In the genomic region with DNA sequence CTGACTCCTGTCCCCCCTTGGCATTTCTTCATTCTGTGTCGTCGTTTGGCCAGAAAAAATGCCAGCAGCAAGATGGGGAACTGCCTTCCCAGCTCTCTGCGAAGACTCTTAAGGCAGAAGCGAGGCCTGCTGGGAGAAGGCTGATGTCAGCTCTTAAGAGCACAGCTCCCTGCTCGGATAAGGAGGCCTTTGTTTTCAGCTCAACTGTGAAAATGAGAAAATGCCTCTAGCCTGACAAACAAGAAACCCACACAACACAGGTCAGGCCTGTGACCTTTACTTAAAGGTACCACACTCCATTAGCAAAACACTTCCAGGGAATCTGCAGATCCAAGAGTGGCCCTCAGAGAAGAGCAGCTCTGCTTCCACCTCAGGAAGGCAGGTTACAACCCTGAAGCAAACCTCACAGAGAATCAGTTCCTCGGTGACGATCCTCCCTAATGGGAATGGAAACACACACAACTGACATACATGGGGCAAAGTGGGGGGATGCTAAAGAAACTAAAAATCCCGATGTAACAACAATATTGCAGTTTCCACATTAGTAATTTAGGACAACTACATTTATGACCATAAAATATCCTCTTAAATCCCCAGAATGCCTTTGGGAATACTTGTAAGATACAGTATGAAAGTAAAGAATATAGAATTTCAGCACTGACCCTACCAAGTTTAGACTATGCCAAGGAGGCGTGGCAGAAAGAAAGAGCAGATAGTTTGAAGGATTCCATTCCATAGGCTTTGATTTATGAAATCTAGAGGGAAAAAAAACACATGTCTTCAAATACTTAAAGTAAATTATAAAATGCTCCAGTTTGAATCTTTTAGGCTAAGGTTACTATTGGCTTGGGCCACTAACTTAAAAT, we compare ENCODE assay signal across 8 cellular contexts.
DNase-seq lines count a peak whose midpoint lies in the region; ATAC-seq and TF ChIP-seq lines count a peak whose summit lies in the region.

No MANE protein-coding gene starts in this region.

- peak; percentile 82 for DNase-seq in HuH-7 (ENCODE audit: low spot score)
- DNase-seq in astrocyte of the spinal cord (ENCODE audit: low read depth, low spot score): peak; percentile 88
- peak; percentile 77 for DNase-seq in iPS-NIHi11 (ENCODE audit: low spot score)
- peak; percentile 67 for DNase-seq in skeletal muscle cell (ENCODE audit: low read depth)
- no peak for DNase-seq in NCI-H1092 (lab: John Stamatoyannopoulos, UW)
- no peak for DNase-seq in OCI-M1 (lab: John Stamatoyannopoulos, UW)

- in situ Hi-C loops in astrocyte of the spinal cord (cut with HindIII; ENCODE audit: low sequenced_read_pairs): no loop called here

- TF ChIP-seq CTCF in astrocyte of the spinal cord (IDR thresholded peaks at IDR 0.05; ENCODE audit: low read depth, low read length): no peak

- H3K4me3 ChIP-seq in astrocyte of the spinal cord (ENCODE audit: low read depth, low read length): no peak overlapping the region
- no peak overlapping the region for H3K4me3 ChIP-seq in skeletal muscle cell (ENCODE audit: low read depth, low read length)

- ATAC-seq in HG03432 (IDR thresholded peaks at IDR 0.05; ENCODE audit: unreplicated experiment) (no peak), GM19452 (IDR thresholded peaks at IDR 0.05; ENCODE audit: unreplicated experiment) (no peak)

Comparison
In these comparisons a context has a peak if more than half of its experiments do, and no peak if none do; other contexts are left out.
1. DNase-seq: peak in HuH-7 (single experiment), astrocyte of the spinal cord (single experiment), iPS-NIHi11 (single experiment) and skeletal muscle cell (single experiment); none in NCI-H1092 (single experiment) and OCI-M1 (single experiment).